ENCODE assay signal across 24 cellular contexts in the genomic region with DNA sequence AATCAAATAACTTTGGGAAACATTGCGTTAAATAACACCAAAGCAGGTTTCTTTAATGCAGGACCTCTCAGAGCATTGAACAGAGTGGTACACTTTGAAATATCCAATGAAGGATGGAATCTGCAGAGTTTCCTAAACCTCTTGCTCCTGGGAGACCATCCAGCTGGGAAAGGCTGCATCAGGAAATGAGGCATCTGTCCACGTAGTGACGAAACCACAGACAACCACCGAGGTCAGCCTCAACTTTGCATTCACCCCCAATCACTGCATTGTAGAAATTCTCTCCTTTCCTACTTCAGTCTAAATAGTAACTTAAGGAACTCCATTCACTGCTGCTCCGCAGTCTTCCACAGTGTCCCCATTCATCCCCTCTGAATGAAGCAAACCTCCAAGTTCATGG. TPM values are rescaled to one million over a fixed set of nuclear protein-coding genes. Genes with fewer than 3 reads are reported as not detected.
A peak's percentile ranks its signal among the peaks of the same experiment; 100 is the strongest.
DNase-seq lines count a peak whose midpoint lies in the region; ATAC-seq, FAIRE-seq and TF ChIP-seq lines count a peak whose summit lies in the region.
"Had no signal": no experiment of that assay in that cellular context is flagged by ENCODE, and none has a peak within 500 bp of the region (broad histone marks: within the 10 kb centered on the region; RNA-seq: fewer than 3 reads in every experiment).

No MANE protein-coding gene starts in this region.

- H3K27ac ChIP-seq in ACC112 (ENCODE audit: low read depth, low read length), result peak overlapping the region; percentile 56; the same call in 1 of the 2 replicates
- H3K27ac ChIP-seq: cardiac muscle cell, gastroesophageal sphincter, left lung had no signal

- no peak for TF ChIP-seq POLR2A in H54 (IDR thresholded peaks at IDR 0.05; ENCODE audit: low read depth, low read length)

- H3K27me3 ChIP-seq in ACC112 (ENCODE audit: insufficient read depth, low read length), result no peaks in the 10 kb centered on the region
- H3K27me3 ChIP-seq: cardiac muscle cell, gastroesophageal sphincter, left lung had no signal

- peak overlapping the region; percentile 72 for H2AFZ ChIP-seq in ACC112 (ENCODE audit: low read length, unreplicated experiment)

- no peaks in the 10 kb centered on the region; the same call in 1 of the 2 replicates for H3K36me3 ChIP-seq in ACC112 (ENCODE audit: insufficient read depth, low read length)
- H3K36me3 ChIP-seq: cardiac muscle cell, gastroesophageal sphincter, left lung had no signal

- FAIRE-seq in H54 (lab: Jason Lieb, UNC), result peak; percentile 43
- FAIRE-seq in frontal cortex (lab: Jason Lieb, UNC), result no peak
- FAIRE-seq: A204.1 had no signal

- no peak for DNase-seq in H54 (ENCODE audit: insufficient read length, low spot score)
- peak; percentile 73 for DNase-seq in astrocyte of the hippocampus (ENCODE audit: low read depth, low spot score)
- DNase-seq in glomerular visceral epithelial cell (ENCODE audit: extremely low spot score), result peak; percentile 35
- DNase-seq in frontal cortex (ENCODE audit: low spot score in 2 of 2), result no peak
- no peak for DNase-seq in NCI-H446 treated with DMSO at 0.1 percent for 48 hours (lab: John Stamatoyannopoulos, UW)
- DNase-seq: activated CD4-positive, alpha-beta T cell treated with anti-CD3 and anti-CD28 coated beads, Interleukin-2, amount 10 ng/mL, durations not matched to agents 24 days and 14 days; activated naive CD4-positive, alpha-beta T cell treated with anti-CD3 and anti-CD28 coated beads, Interleukin-2, amount 50 U/mL, for 16 hours; effector memory CD8-positive, alpha-beta T cell; GDM1; H7; left lung; NCI-H2081; NCI-H526; OCI-M1; stimulated activated CD4-positive, alpha-beta T cell treated with anti-CD3 and anti-CD28 coated beads, Interleukin-12 subunit alpha, Interleukin-12 subunit beta, amount 100 ng/mL, for 4 hours; stimulated activated naive B cell treated with anti-CD40 and anti-IgM and Interleukin-4, amounts not matched to agents 10 μg/mL and 1 μg/mL and 100 μg/mL, for 72 hours; T1000; trophoblast cell had no signal

- peaks cover 28% of the 10 kb centered on the region for H3K4me1 ChIP-seq in ACC112 (ENCODE audit: control insufficient read depth, insufficient read depth, low read length, unreplicated experiment)

- H3K4me3 ChIP-seq in ACC112 (ENCODE audit: low read depth, low read length), result no peak overlapping the region
- H3K4me3 ChIP-seq: cardiac muscle cell, gastroesophageal sphincter, left lung had no signal

- H3K79me2 ChIP-seq in ACC112 (ENCODE audit: control insufficient read depth, insufficient read depth, low read length, unreplicated experiment), result no peaks in the 10 kb centered on the region

- ATAC-seq in HG03280 (IDR thresholded peaks at IDR 0.05; ENCODE audit: unreplicated experiment) (no peak), HG03432 (IDR thresholded peaks at IDR 0.05; ENCODE audit: unreplicated experiment) (no peak)
- ATAC-seq: effector memory CD8-positive, alpha-beta T cell; gastroesophageal sphincter; left lung; stimulated activated naive B cell treated with anti-CD40 and anti-IgM and Interleukin-4, amounts not matched to agents 10 μg/mL and 1 μg/mL and 100 μg/mL, for 72 hours had no signal

RNA-seq across cellular contexts. Expression of a gene that starts 41.5 kb away (rescaled TPM):
- 117 TPM for total RNA-seq in frontal cortex

Comparison
In these comparisons a context has a peak if more than half of its experiments do, and no peak if none do; other contexts are left out.
1. DNase-seq: peak in astrocyte of the hippocampus (single experiment) and glomerular visceral epithelial cell (single experiment); none in H54 (single experiment), frontal cortex (0 of 2) and NCI-H446 treated with DMSO at 0.1 percent for 48 hours (single experiment).